ENCODE assay signal across 10 cellular contexts in genomic region chr2:202815548-202816420, GRCh38. TPM values are rescaled to one million over a fixed set of nuclear protein-coding genes. Genes with fewer than 3 reads are reported as not detected.
A peak's percentile ranks its signal among the peaks of the same experiment; 100 is the strongest.
DNase-seq lines count a peak whose midpoint lies in the region; ATAC-seq and TF ChIP-seq lines count a peak whose summit lies in the region.
"Had no signal": no experiment of that assay in that cellular context is flagged by ENCODE, and none has a peak within 500 bp of the region (broad histone marks: within the 10 kb centered on the region; RNA-seq: fewer than 3 reads in every experiment).

No MANE protein-coding gene starts in this region.

- H3K9me3 ChIP-seq in right cardiac atrium (ENCODE audit: control insufficient read depth, low read length) = no peaks in the 10 kb centered on the region
- H3K9me3 ChIP-seq in prostate gland = no peaks in the 10 kb centered on the region

- H3K36me3 ChIP-seq in prostate gland = no peaks in the 10 kb centered on the region

- H3K27ac ChIP-seq in right cardiac atrium (ENCODE audit: low read length) (no peak overlapping the region), prostate gland (no peak overlapping the region)

- WGBS in right cardiac atrium = 21% methylated on average over 4 of the region's 4 CpGs
- 29% methylated on average over 4 of the region's 4 CpGs for WGBS in prostate gland

- TF ChIP-seq POLR2A in prostate gland (IDR thresholded peaks at IDR 0.05) = no peak

- no peak overlapping the region for H3K4me3 ChIP-seq in choroid plexus epithelial cell (ENCODE audit: low read depth, low read length)
- no peak overlapping the region for H3K4me3 ChIP-seq in right cardiac atrium (ENCODE audit: low read length)
- H3K4me3 ChIP-seq in prostate gland = no peak overlapping the region

- H3K4me1 ChIP-seq in right cardiac atrium (ENCODE audit: control insufficient read depth, insufficient read depth, low read length) (no peaks in the 10 kb centered on the region), prostate gland (replicated peaks) (no peaks in the 10 kb centered on the region)

- DNase-seq in EL (peak; percentile 6), choroid plexus epithelial cell (ENCODE audit: low read depth) (peak; percentile 52), right cardiac atrium (peak in 1 of 3 donors; percentile 53), sciatic nerve (ENCODE audit: low spot score) (no peak), prostate gland (ENCODE audit: low spot score) (no peak), C1 segment of cervical spinal cord (lab: John Stamatoyannopoulos, UW) (no peak)
- DNase-seq: activated CD4-positive, alpha-beta T cell treated with anti-CD3 and anti-CD28 coated beads for 48 hours had no signal

- intact Hi-C loops in right cardiac atrium (cut with DNase I) = no loop called here
- intact Hi-C loops in sciatic nerve (cut with DNase I) = no loop called here
- intact Hi-C loops in prostate gland (cut with DNase I) = no loop called here

- ATAC-seq in right cardiac atrium (peak; percentile 67 to 85), sciatic nerve (peak; percentile 83), GM21447 (IDR thresholded peaks at IDR 0.05; ENCODE audit: unreplicated experiment) (no peak), HG03432 (IDR thresholded peaks at IDR 0.05; ENCODE audit: unreplicated experiment) (no peak)
- ATAC-seq: natural killer cell treated with Interleukin-12 subunit alpha and Interleukin-12 subunit beta and Interleukin-15 and Interleukin-18, amount 100 ng/mL, for 72 hours had no signal

- TF ChIP-seq CTCF in choroid plexus epithelial cell (conservative IDR thresholded peaks at IDR 0.05; ENCODE audit: low read depth, low read length) (no peak), prostate gland (IDR thresholded peaks at IDR 0.05) (no peak)

- no peaks in the 10 kb centered on the region for H3K27me3 ChIP-seq in right cardiac atrium (ENCODE audit: control insufficient read depth, insufficient read depth)
- no peaks in the 10 kb centered on the region for H3K27me3 ChIP-seq in prostate gland (replicated peaks; ENCODE audit: insufficient read depth)

RNA-seq across cellular contexts. Expression of gene ICA1L, which starts 55.8 kb away (rescaled TPM):
- total RNA-seq in right cardiac atrium = 10 to 100 TPM in 3 of 4 donors, 1 to 10 TPM in 1; 7.3 to 17.7 (median 12.8) TPM
- 5.1 TPM for polyA plus RNA-seq in right cardiac atrium
- 18.4 TPM for total RNA-seq in sciatic nerve
- 10 to 100 TPM in 1 of 2 donors, 1 to 10 TPM in 1; 8.9 to 15.8 TPM for total RNA-seq in prostate gland

Comparison
In these comparisons a context has a peak if more than half of its experiments do, and no peak if none do; other contexts are left out.
1. DNase-seq: peak in EL (single experiment) and choroid plexus epithelial cell (single experiment); none in sciatic nerve (single experiment), prostate gland (single experiment) and C1 segment of cervical spinal cord (0 of 14).
2. ATAC-seq: peak in right cardiac atrium (2 of 2) and sciatic nerve (single experiment); none in GM21447 (single experiment) and HG03432 (single experiment).